In genomic region chr10:3094565-3095168, GRCh38 we compare ENCODE assay signal across 8 cellular contexts. TPM values are rescaled to one million over a fixed set of nuclear protein-coding genes. Genes with fewer than 3 reads are reported as not detected.
A peak's percentile ranks its signal among the peaks of the same experiment; 100 is the strongest.
DNase-seq lines count a peak whose midpoint lies in the region; ATAC-seq, FAIRE-seq and TF ChIP-seq lines count a peak whose summit lies in the region.

No MANE protein-coding gene starts in this region.

- H3K9me3 ChIP-seq in CD8-positive, alpha-beta memory T cell (ENCODE audit: low read length) = no peaks in the 10 kb centered on the region
- no peaks in the 10 kb centered on the region for H3K9me3 ChIP-seq in RWPE2 (ENCODE audit: severe bottlenecking)
- H3K9me3 ChIP-seq in prostate gland = no peaks in the 10 kb centered on the region

- peaks cover 3% of the 10 kb centered on the region for H3K36me3 ChIP-seq in CD8-positive, alpha-beta memory T cell (ENCODE audit: insufficient read depth, low read length)
- H3K36me3 ChIP-seq in RWPE2 (ENCODE audit: low read depth) (peaks cover 45% of the 10 kb centered on the region), prostate gland (no peaks in the 10 kb centered on the region)

- no peak for TF ChIP-seq CTCF in RWPE2 (IDR thresholded peaks at IDR 0.05; ENCODE audit: poor library complexity, severe bottlenecking)
- TF ChIP-seq CTCF in prostate gland (IDR thresholded peaks at IDR 0.05) = no peak

- peak overlapping the region in 5 of 8 donors; percentile 38 to 67 (median 51) for H3K27ac Mint-ChIP-seq in CD8-positive, alpha-beta memory T cell
- H3K27ac Mint-ChIP-seq in effector memory CD8-positive, alpha-beta T cell = peak overlapping the region; percentile 44 to 76

- ATAC-seq in RWPE2 (ENCODE audit: low read depth) (no peak), HG02798 (IDR thresholded peaks at IDR 0.05; ENCODE audit: poor library complexity, unreplicated experiment) (no peak), HG03135 (IDR thresholded peaks at IDR 0.05; ENCODE audit: unreplicated experiment) (no peak)
- no peak for ATAC-seq in effector memory CD8-positive, alpha-beta T cell (replicated peaks)

- no peak for FAIRE-seq in GM19239 (lab: Jason Lieb, UNC)

- POLR2A ChIA-PET in CD8-positive, alpha-beta memory T cell (lab: Charles Lee) = interaction anchor here (1.7 kb wide), 1 partner anchor 26 kb away, joined by 5 read pairs; no protein-coding TSS in a partner anchor

- no peaks in the 10 kb centered on the region for H3K27me3 Mint-ChIP-seq in CD8-positive, alpha-beta memory T cell
- H3K27me3 Mint-ChIP-seq in effector memory CD8-positive, alpha-beta T cell = no peaks in the 10 kb centered on the region

- H3K27me3 ChIP-seq in CD8-positive, alpha-beta memory T cell (ENCODE audit: insufficient read depth, low read length, poor library complexity, severe bottlenecking) = no peaks in the 10 kb centered on the region
- H3K27me3 ChIP-seq in RWPE2 (ENCODE audit: insufficient read depth, poor library complexity, severe bottlenecking) = no peaks in the 10 kb centered on the region
- no peaks in the 10 kb centered on the region for H3K27me3 ChIP-seq in prostate gland (replicated peaks; ENCODE audit: insufficient read depth)

- peaks cover 7 to 31% (median 13%) of the 10 kb centered on the region in 3 donors for H3K36me3 Mint-ChIP-seq in CD8-positive, alpha-beta memory T cell
- peaks cover 19% of the 10 kb centered on the region for H3K36me3 Mint-ChIP-seq in effector memory CD8-positive, alpha-beta T cell (ENCODE audit: insufficient read depth)

- intact Hi-C loops in prostate gland (cut with DNase I) = loop anchor here (2.0 kb wide), 1 partner anchor 50 kb away; no protein-coding TSS in a partner anchor

- peaks cover 21% of the 10 kb centered on the region for H3K4me1 ChIP-seq in CD8-positive, alpha-beta memory T cell (ENCODE audit: insufficient read depth, low read length)
- H3K4me1 ChIP-seq in RWPE2 (ENCODE audit: insufficient read depth, poor library complexity, severe bottlenecking) (peaks cover 81% of the 10 kb centered on the region), prostate gland (replicated peaks) (no peaks in the 10 kb centered on the region)

- H3K4me1 Mint-ChIP-seq in CD8-positive, alpha-beta memory T cell = peaks cover 51 to 75% (median 73%) of the 10 kb centered on the region in 3 donors
- peaks cover 38 to 48% of the 10 kb centered on the region in 2 donors for H3K4me1 Mint-ChIP-seq in effector memory CD8-positive, alpha-beta T cell (ENCODE audit: low read depth in 2 of 2)

- TF ChIP-seq POLR2A in prostate gland (IDR thresholded peaks at IDR 0.05) = no peak

- 77% methylated on average over 6 of the region's 6 CpGs for WGBS in prostate gland

- no peak overlapping the region for H3K4me3 ChIP-seq in CD8-positive, alpha-beta memory T cell (ENCODE audit: low read length)
- H3K4me3 ChIP-seq in RWPE2 (ENCODE audit: severe bottlenecking) = no peak overlapping the region
- H3K4me3 ChIP-seq in prostate gland = no peak overlapping the region

- no peak for DNase-seq in CD8-positive, alpha-beta memory T cell
- DNase-seq in RWPE2 (ENCODE audit: low spot score) = no peak
- no peak for DNase-seq in effector memory CD8-positive, alpha-beta T cell
- DNase-seq in prostate gland (ENCODE audit: low spot score) = no peak
- DNase-seq in GM19239 (ENCODE audit: insufficient read length, low spot score) = no peak
- DNase-seq in SW 1271 (lab: John Stamatoyannopoulos, UW) = no peak

- no peaks in the 10 kb centered on the region for H3K9me3 Mint-ChIP-seq in CD8-positive, alpha-beta memory T cell
- no peaks in the 10 kb centered on the region for H3K9me3 Mint-ChIP-seq in effector memory CD8-positive, alpha-beta T cell

- peak overlapping the region; percentile 64 for H3K27ac ChIP-seq in CD8-positive, alpha-beta memory T cell (ENCODE audit: low read depth, low read length)
- H3K27ac ChIP-seq in RWPE2 (ENCODE audit: poor library complexity, severe bottlenecking) = peak overlapping the region; percentile 99
- peak overlapping the region; percentile 18 to 55 for H3K27ac ChIP-seq in prostate gland

- H3K4me3 Mint-ChIP-seq in CD8-positive, alpha-beta memory T cell = peak overlapping the region in 2 of 7 donors; percentile 15 to 54
- H3K4me3 Mint-ChIP-seq in effector memory CD8-positive, alpha-beta T cell = peak overlapping the region in 1 of 2 donors; percentile 72

- CTCF ChIA-PET in CD8-positive, alpha-beta memory T cell (lab: Charles Lee) = no interaction called here

RNA-seq across cellular contexts. Expression of gene PFKP, which starts 27.3 kb away (rescaled TPM):
- total RNA-seq in CD8-positive, alpha-beta memory T cell = 100 to 1,000 TPM; 180 to 187 TPM
- 61.6 TPM for polyA plus RNA-seq in CD8-positive, alpha-beta memory T cell
- 10 to 100 TPM; 35.1 to 86.9 TPM for total RNA-seq in prostate gland

Comparison
In these comparisons a context has a peak if more than half of its experiments do, and no peak if none do; other contexts are left out.
1. H3K27ac ChIP-seq: peak in every context shown above with its lines; median percentile 99 in RWPE2; 64 in CD8-positive, alpha-beta memory T cell; 36 in prostate gland.